In the genomic region with DNA sequence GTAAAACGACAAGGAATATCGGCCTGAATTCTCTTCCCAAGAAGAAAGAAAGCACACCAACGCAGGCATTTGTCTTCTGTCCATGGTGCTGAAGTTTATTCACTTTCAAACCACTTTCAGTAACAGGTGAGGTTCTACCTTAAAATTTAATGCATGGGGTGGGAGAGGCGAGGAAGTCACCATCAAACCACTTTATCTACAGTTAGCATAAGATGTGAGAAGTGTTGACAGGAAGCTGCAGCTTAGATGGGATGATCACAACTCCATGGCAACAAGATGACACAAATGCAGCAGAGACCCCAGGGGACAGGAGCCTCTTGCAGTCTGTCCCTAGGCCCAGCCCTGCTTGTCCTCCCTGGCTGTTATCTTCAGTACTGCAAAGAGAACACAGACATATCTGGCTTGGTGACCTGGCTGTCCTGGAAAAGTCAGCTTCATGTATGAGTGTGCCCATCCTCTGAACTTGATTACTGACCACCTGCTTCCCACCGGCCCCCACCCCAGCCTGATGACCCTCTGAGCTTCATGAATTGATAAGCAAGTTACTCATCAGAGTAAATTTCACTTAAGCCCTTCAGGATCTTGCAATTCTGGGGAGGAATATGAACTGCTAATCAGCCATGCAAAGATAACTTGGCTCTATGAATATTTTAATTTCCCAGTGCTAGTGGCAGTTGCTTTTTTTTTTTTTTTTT, we compare ENCODE assay signal across 9 cellular contexts.
DNase-seq lines count a peak whose midpoint lies in the region; ATAC-seq lines count a peak whose summit lies in the region.
"Had no signal": no experiment of that assay in that cellular context is flagged by ENCODE, and none has a peak within 500 bp of the region (broad histone marks: within the 10 kb centered on the region; RNA-seq: fewer than 3 reads in every experiment).

No MANE protein-coding gene starts in this region.

- ATAC-seq in HG03175 (IDR thresholded peaks at IDR 0.05; ENCODE audit: unreplicated experiment): no peak
- ATAC-seq: heart left ventricle had no signal

- DNase-seq in GM03348 (ENCODE audit: low spot score): peak; percentile 45
- peak; percentile 61 for DNase-seq in NCI-H82 treated with DMSO at 0.1 percent for 48 hours (lab: John Stamatoyannopoulos, UW; ENCODE audit: unreplicated experiment)
- DNase-seq in germinal center (ENCODE audit: low spot score): peak; percentile 19
- DNase-seq in activated naive CD4-positive, alpha-beta T cell treated with anti-CD3 and anti-CD28 coated beads, Interleukin-2, amount 50 U/mL, for 16 hours: no peak
- DNase-seq in NCI-H2227 (lab: John Stamatoyannopoulos, UW; ENCODE audit: unreplicated experiment): no peak
- DNase-seq: amniotic stem cell, heart left ventricle, NCI-H524 treated with DMSO at 0.1 percent for 48 hours had no signal

Comparison
In these comparisons a context has a peak if more than half of its experiments do, and no peak if none do; other contexts are left out.
1. DNase-seq: peak in GM03348 (single experiment), NCI-H82 treated with DMSO at 0.1 percent for 48 hours (single experiment) and germinal center (single experiment); none in activated naive CD4-positive, alpha-beta T cell treated with anti-CD3 and anti-CD28 coated beads, Interleukin-2, amount 50 U/mL, for 16 hours (single experiment) and NCI-H2227 (single experiment).